Comparison of ENCODE assay signal across 7 cellular contexts in genomic region chr22:50626856-50627451, GRCh38. TPM values are rescaled to one million over a fixed set of nuclear protein-coding genes. Genes with fewer than 3 reads are reported as not detected.
DNase-seq lines count a peak whose midpoint lies in the region; ATAC-seq and TF ChIP-seq lines count a peak whose summit lies in the region.
"Had no signal": no experiment of that assay in that cellular context is flagged by ENCODE, and none has a peak within 500 bp of the region (broad histone marks: within the 10 kb centered on the region; RNA-seq: fewer than 3 reads in every experiment).

No MANE protein-coding gene starts in this region.

- intact Hi-C loops in sigmoid colon (cut with DNase I): loop anchor here (5.0 kb wide), 4 partner anchors 45 to 385 kb away; partner anchors contain the start of genes CHKB and SCO2

- peaks cover 21 to 27% of the 10 kb centered on the region in 2 donors for H3K4me1 Mint-ChIP-seq in effector memory CD8-positive, alpha-beta T cell (ENCODE audit: low read depth in 2 of 2)

- H4K20me1 ChIP-seq in Loucy (ENCODE audit: insufficient read depth, low read length, poor library complexity, severe bottlenecking): no peaks in the 10 kb centered on the region

- no peaks in the 10 kb centered on the region for H3K9me3 Mint-ChIP-seq in effector memory CD8-positive, alpha-beta T cell

- H3K9me3 ChIP-seq in Loucy (ENCODE audit: insufficient read depth, low read depth, low read length): no peaks in the 10 kb centered on the region
- H3K9me3 ChIP-seq in sigmoid colon: no peaks in the 10 kb centered on the region

- peak overlapping the region; percentile 76 to 84 (median 82) for H3K27ac ChIP-seq in sigmoid colon

- no peak for TF ChIP-seq POLR2A in sigmoid colon (IDR thresholded peaks at IDR 0.05)

- 0 out of 2 replicates have a peak, but pooled peaks cover 7% of the 10 kb centered on the region for H3K79me2 ChIP-seq in Loucy (ENCODE audit: insufficient read depth, low read length)

- H3F3A ChIP-seq in Loucy (ENCODE audit: low read depth): 0 out of 2 replicates have a peak, but pooled peaks cover under 1% of the 10 kb centered on the region

- H3K4me3 Mint-ChIP-seq in effector memory CD8-positive, alpha-beta T cell: peak overlapping the region; percentile 73 to 77

- H3K4me2 ChIP-seq in Loucy (ENCODE audit: low read depth, low read length, poor library complexity, severe bottlenecking): peak overlapping the region; percentile 91

- peaks cover 24% of the 10 kb centered on the region for H3K36me3 Mint-ChIP-seq in effector memory CD8-positive, alpha-beta T cell (ENCODE audit: insufficient read depth)

- H3K9ac ChIP-seq in Loucy (ENCODE audit: low read depth, low read length, poor library complexity, severe bottlenecking): peak overlapping the region; percentile 97

- no peak for TF ChIP-seq CTCF in Loucy (conservative IDR thresholded peaks at IDR 0.05; ENCODE audit: low read length)
- TF ChIP-seq CTCF in sigmoid colon (IDR thresholded peaks at IDR 0.05): no peak

- H3K27me3 ChIP-seq in Loucy (ENCODE audit: insufficient read depth, low read length, poor library complexity, severe bottlenecking) (no peaks in the 10 kb centered on the region), sigmoid colon (no peaks in the 10 kb centered on the region)

- H3K4me3 ChIP-seq in Loucy (ENCODE audit: low read length, poor library complexity, severe bottlenecking) (peak overlapping the region; percentile 98), sigmoid colon (peak overlapping the region; percentile 57 to 81 (median 76))

- H3K36me3 ChIP-seq in Loucy (ENCODE audit: insufficient read depth, low read length): no peaks in the 10 kb centered on the region
- no peaks in the 10 kb centered on the region for H3K36me3 ChIP-seq in sigmoid colon

- TF ChIP-seq EP300 in sigmoid colon (IDR thresholded peaks at IDR 0.05): no peak

- no peaks in the 10 kb centered on the region for H3K9me2 ChIP-seq in Loucy (replicated peaks; ENCODE audit: low read depth, low read length)

- H3K27ac Mint-ChIP-seq in effector memory CD8-positive, alpha-beta T cell: peak overlapping the region in 1 of 2 donors; percentile 10

- H3K27me3 Mint-ChIP-seq in effector memory CD8-positive, alpha-beta T cell: no peaks in the 10 kb centered on the region

- DNase-seq in effector memory CD8-positive, alpha-beta T cell: no peak
- peak; percentile 70 for DNase-seq in sigmoid colon
- no peak for DNase-seq in iPS-NIHi7 (ENCODE audit: extremely low spot score)

- ATAC-seq in effector memory CD8-positive, alpha-beta T cell (replicated peaks): no peak
- ATAC-seq in GM19035 (IDR thresholded peaks at IDR 0.05; ENCODE audit: unreplicated experiment) (no peak), HG03520 (IDR thresholded peaks at IDR 0.05; ENCODE audit: unreplicated experiment) (no peak)

- H3K4me1 ChIP-seq in Loucy (ENCODE audit: insufficient read depth, low read length, poor library complexity, severe bottlenecking) (peaks cover 36% of the 10 kb centered on the region), sigmoid colon (peaks cover 0 to 20% (median 15%) of the 10 kb centered on the region in 4 donors)

- H2AFZ ChIP-seq in Loucy (ENCODE audit: low read length): no peak overlapping the region; the same call in 1 of the 2 replicates

- WGBS in sigmoid colon, 2 donors: 75 to 92% methylated on average over 32 of the region's 32 CpGs

RNA-seq across cellular contexts. Expression of gene ARSA, which starts 1.0 kb away (rescaled TPM):
- total RNA-seq in sigmoid colon: 10 to 100 TPM; 19.3 to 26.3 (median 23.8) TPM
- polyA plus RNA-seq in sigmoid colon: 10 to 100 TPM; 10.8 to 56.9 (median 26.8) TPM

RNA-seq across cellular contexts. Expression of gene MAPK8IP2, which starts 26.4 kb away (rescaled TPM):
- 1 to 10 TPM in 3 of 4 donors, under 1 TPM in 1; 0.66 to 2.9 (median 2.0) TPM for total RNA-seq in sigmoid colon
- 1 to 10 TPM in 1 of 3 donors, under 1 TPM in 2; under 0.01 to 1.9 (median 0.23) TPM for polyA plus RNA-seq in sigmoid colon
- total RNA-seq: HT-29 had no signal

RNA-seq across cellular contexts. Expression of gene CHKB, which starts 44.3 kb away (rescaled TPM):
- total RNA-seq in sigmoid colon: 10 to 100 TPM; 22.0 to 55.1 (median 39.2) TPM
- polyA plus RNA-seq in sigmoid colon: 10 to 100 TPM; 24.7 to 90.0 (median 37.8) TPM

RNA-seq across cellular contexts. Expression of gene SHANK3, which starts 45.7 kb away (rescaled TPM):
- total RNA-seq in sigmoid colon: 10 to 100 TPM in 1 of 4 donors, 1 to 10 TPM in 3; 2.5 to 14.4 (median 3.7) TPM
- 1 to 10 TPM in 1 of 3 donors, under 1 TPM in 2; 0.23 to 6.6 (median 0.60) TPM for polyA plus RNA-seq in sigmoid colon
- total RNA-seq: HT-29 had no signal

RNA-seq across cellular contexts. Expression of gene CPT1B, which starts 48.7 kb away (rescaled TPM):
- 10 to 100 TPM in 1 of 4 donors, 1 to 10 TPM in 3; 1.4 to 10.2 (median 6.1) TPM for total RNA-seq in sigmoid colon
- polyA plus RNA-seq in sigmoid colon: 10 to 100 TPM in 1 of 3 donors, 1 to 10 TPM in 2; 3.2 to 22.6 (median 4.2) TPM
